Comparison of ENCODE assay signal across 1 cellular context in genomic region chr15:74409225-74409624, GRCh38.
A peak's percentile ranks its signal among the peaks of the same experiment; 100 is the strongest.
TF ChIP-seq lines count a peak whose summit lies in the region.

No MANE protein-coding gene starts in this region.

TF ChIP-seq in HepG2, 621 proteins besides CTCF, POLR2A, EP300 and RAD21:
- no peak for TF ChIP-seq TEAD3 (CRISPR knock-in tag; optimal IDR thresholded peaks at IDR 0.05; ENCODE audit: borderline replicate concordance)
- TF ChIP-seq ELF1 (CRISPR knock-in tag; IDR thresholded peaks at IDR 0.05): no peak
- TF ChIP-seq TCF7L2 (IDR thresholded peaks at IDR 0.05; ENCODE audit: low read depth, low read length): no peak
- TF ChIP-seq AGO2 (optimal IDR thresholded peaks at IDR 0.05; ENCODE audit: low read depth, low read length): peak; percentile 61
- TF ChIP-seq DPF2 (CRISPR knock-in tag; IDR thresholded peaks at IDR 0.05; ENCODE audit: borderline replicate concordance, low read depth): no peak
- TF ChIP-seq POLR2G (IDR thresholded peaks at IDR 0.05; ENCODE audit: low read depth, low read length): 0 out of 2 replicates have a peak, but pooled peaks have one; percentile 32
TF ChIP-seq in HepG2: peak in this region for 2.
